In the genomic region with DNA sequence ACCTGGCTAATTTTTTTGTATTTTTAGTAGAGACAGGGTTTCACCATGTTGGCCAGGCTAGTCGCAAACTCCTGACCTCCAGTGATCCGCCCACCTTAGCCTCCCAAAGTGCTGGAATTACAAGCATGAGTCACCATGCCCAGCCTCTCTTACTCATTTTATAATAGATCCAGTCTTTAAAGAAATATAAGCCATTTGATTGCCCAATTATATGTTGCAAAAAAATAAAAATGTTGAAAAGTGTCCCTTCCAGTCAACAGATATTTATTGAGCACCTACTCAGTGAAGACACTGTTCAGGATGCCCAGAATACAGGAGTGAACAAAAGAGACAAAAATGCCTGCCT, we compare ENCODE assay signal across 1 cellular context.
A peak's percentile ranks its signal among the peaks of the same experiment; 100 is the strongest.
TF ChIP-seq lines count a peak whose summit lies in the region.

No MANE protein-coding gene starts in this region.

TF ChIP-seq in IMR-90, 13 proteins besides CTCF, POLR2A, EP300 and RAD21 (continued from another document):
- TF ChIP-seq, protein P1, sequence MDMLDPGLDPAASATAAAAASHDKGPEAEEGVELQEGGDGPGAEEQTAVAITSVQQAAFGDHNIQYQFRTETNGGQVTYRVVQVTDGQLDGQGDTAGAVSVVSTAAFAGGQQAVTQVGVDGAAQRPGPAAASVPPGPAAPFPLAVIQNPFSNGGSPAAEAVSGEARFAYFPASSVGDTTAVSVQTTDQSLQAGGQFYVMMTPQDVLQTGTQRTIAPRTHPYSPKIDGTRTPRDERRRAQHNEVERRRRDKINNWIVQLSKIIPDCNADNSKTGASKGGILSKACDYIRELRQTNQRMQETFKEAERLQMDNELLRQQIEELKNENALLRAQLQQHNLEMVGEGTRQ (IDR thresholded peaks at IDR 0.05; ENCODE audit: low read depth, low read length): no peak
- TF ChIP-seq RCOR1 (IDR thresholded peaks at IDR 0.05; ENCODE audit: insufficient replicate concordance, low read length): no peak
- TF ChIP-seq CEBPB (IDR thresholded peaks at IDR 0.05; ENCODE audit: low read depth, low read length): peak; percentile 83
- TF ChIP-seq RFX5 (IDR thresholded peaks at IDR 0.05; ENCODE audit: low read depth, low read length): no peak
- no peak for TF ChIP-seq MXI1 (IDR thresholded peaks at IDR 0.05; ENCODE audit: borderline replicate concordance, low read depth, low read length)
- no peak for TF ChIP-seq CHD1 (IDR thresholded peaks at IDR 0.05; ENCODE audit: low read depth, low read length)
- TF ChIP-seq NFE2L2 (IDR thresholded peaks at IDR 0.05; ENCODE audit: low read depth, low read length): no peak
- TF ChIP-seq MAFK (IDR thresholded peaks at IDR 0.05; ENCODE audit: low read depth, low read length): no peak
- TF ChIP-seq BHLHE40 (IDR thresholded peaks at IDR 0.05; ENCODE audit: low read depth, low read length): no peak
- peak; percentile 81 for TF ChIP-seq FOS (IDR thresholded peaks at IDR 0.05; ENCODE audit: low read depth, low read length)
- TF ChIP-seq, protein P2, sequence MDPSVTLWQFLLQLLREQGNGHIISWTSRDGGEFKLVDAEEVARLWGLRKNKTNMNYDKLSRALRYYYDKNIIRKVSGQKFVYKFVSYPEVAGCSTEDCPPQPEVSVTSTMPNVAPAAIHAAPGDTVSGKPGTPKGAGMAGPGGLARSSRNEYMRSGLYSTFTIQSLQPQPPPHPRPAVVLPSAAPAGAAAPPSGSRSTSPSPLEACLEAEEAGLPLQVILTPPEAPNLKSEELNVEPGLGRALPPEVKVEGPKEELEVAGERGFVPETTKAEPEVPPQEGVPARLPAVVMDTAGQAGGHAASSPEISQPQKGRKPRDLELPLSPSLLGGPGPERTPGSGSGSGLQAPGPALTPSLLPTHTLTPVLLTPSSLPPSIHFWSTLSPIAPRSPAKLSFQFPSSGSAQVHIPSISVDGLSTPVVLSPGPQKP (IDR thresholded peaks at IDR 0.05; ENCODE audit: borderline replicate concordance, low read depth, low read length): no peak
- TF ChIP-seq MAZ (IDR thresholded peaks at IDR 0.05; ENCODE audit: borderline replicate concordance, low read depth, low read length): no peak
